Comparison of ENCODE assay signal across 12 cellular contexts in the genomic region with DNA sequence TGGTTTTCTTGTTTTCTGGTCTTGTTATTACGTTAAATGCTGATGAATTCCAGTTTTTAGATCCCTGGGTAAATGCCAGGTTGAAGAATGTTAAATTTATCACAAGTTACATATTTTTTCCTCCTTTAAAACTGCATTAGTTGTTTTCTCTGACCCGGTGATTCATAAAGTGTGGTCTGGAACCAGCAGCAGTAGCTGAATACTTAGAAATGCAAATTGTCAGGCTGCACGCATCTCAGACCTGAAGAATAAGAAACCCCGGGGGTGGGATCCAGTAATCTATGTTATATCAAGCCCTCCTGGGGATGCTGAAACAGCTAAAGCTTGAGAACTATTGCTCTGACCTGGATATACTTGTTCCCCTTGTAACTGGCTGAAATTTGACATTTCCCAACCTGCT.
DNase-seq lines count a peak whose midpoint lies in the region; ATAC-seq and TF ChIP-seq lines count a peak whose summit lies in the region.
"Had no signal": no experiment of that assay in that cellular context is flagged by ENCODE, and none has a peak within 500 bp of the region (broad histone marks: within the 10 kb centered on the region; RNA-seq: fewer than 3 reads in every experiment).

No MANE protein-coding gene starts in this region.

- H3K4me1 Mint-ChIP-seq in GM23338: peaks cover 7% of the 10 kb centered on the region

- peak; percentile 33 for DNase-seq in DMS 273 (lab: John Stamatoyannopoulos, UW; ENCODE audit: unreplicated experiment)
- DNase-seq in DMS 273 treated with DMSO at 0.1 percent for 48 hours (lab: John Stamatoyannopoulos, UW): no peak
- peak; percentile 28 for DNase-seq in GM23338 (ENCODE audit: low spot score)
- DNase-seq in fibroblast of pulmonary artery (ENCODE audit: low read depth): peak; percentile 2
- DNase-seq in DMS79 (lab: John Stamatoyannopoulos, UW): no peak
- DNase-seq in NCI-H2029 (lab: John Stamatoyannopoulos, UW): no peak
- DNase-seq in erythroblast (lab: John Stamatoyannopoulos, UW): no peak
- DNase-seq: gastrocnemius medialis, NCI-H1092 had no signal

- ATAC-seq in GM23338 (peak; percentile 58), HG03460 (IDR thresholded peaks at IDR 0.05; ENCODE audit: unreplicated experiment) (peak; percentile 84)
- ATAC-seq: gastrocnemius medialis had no signal

- no peaks in the 10 kb centered on the region for H3K27me3 ChIP-seq in GM23338 (ENCODE audit: insufficient read depth)
- H3K27me3 ChIP-seq: gastrocnemius medialis had no signal

- H2AFZ ChIP-seq in GM23338: no peak overlapping the region

- no peaks in the 10 kb centered on the region for H3K79me2 ChIP-seq in GM23338 (replicated peaks; ENCODE audit: insufficient read depth)

- no peaks in the 10 kb centered on the region for H3K9me3 Mint-ChIP-seq in GM23338

- H3K4me3 ChIP-seq in GM23338 (no peak overlapping the region), fibroblast of pulmonary artery (replicated peaks; ENCODE audit: low read depth, low read length) (no peak overlapping the region)
- H3K4me3 ChIP-seq: gastrocnemius medialis had no signal

- no peaks in the 10 kb centered on the region for H4K20me1 ChIP-seq in GM23338 (replicated peaks; ENCODE audit: insufficient read depth)

- H3K4me1 ChIP-seq in GM23338 (ENCODE audit: insufficient read depth): no peaks in the 10 kb centered on the region; the same call in 1 of the 2 replicates
- H3K4me1 ChIP-seq: gastrocnemius medialis had no signal

- TF ChIP-seq POLR2A in erythroblast (IDR thresholded peaks at IDR 0.05; ENCODE audit: low read length): no peak

- H3K9me2 ChIP-seq in GM23338 (ENCODE audit: insufficient read depth): peaks cover 3% of the 10 kb centered on the region; the same call in 1 of the 2 replicates

- no peak overlapping the region for H3K27ac Mint-ChIP-seq in GM23338
- H3K27ac Mint-ChIP-seq: activated naive CD8-positive, alpha-beta T cell had no signal

- TF ChIP-seq CTCF in GM23338 (conservative IDR thresholded peaks at IDR 0.05; ENCODE audit: low read depth in 2 of 2) (no peak), fibroblast of pulmonary artery (IDR thresholded peaks at IDR 0.05; ENCODE audit: low read length, missing control alignments) (no peak)

- no peaks in the 10 kb centered on the region for H3F3A ChIP-seq in GM23338 (replicated peaks; ENCODE audit: low read depth)

- H3K4me3 Mint-ChIP-seq in GM23338: no peak overlapping the region
- H3K4me3 Mint-ChIP-seq: activated naive CD8-positive, alpha-beta T cell had no signal

- no peak overlapping the region for H3K27ac ChIP-seq in GM23338 (ENCODE audit: low read depth)
- H3K27ac ChIP-seq: 22Rv1, gastrocnemius medialis had no signal

- no peaks in the 10 kb centered on the region for H3K36me3 Mint-ChIP-seq in GM23338 (ENCODE audit: low read depth)
- H3K36me3 Mint-ChIP-seq: activated naive CD8-positive, alpha-beta T cell had no signal

- no peaks in the 10 kb centered on the region for H3K36me3 ChIP-seq in GM23338 (ENCODE audit: insufficient read depth)
- H3K36me3 ChIP-seq: gastrocnemius medialis had no signal

- no peak overlapping the region for H3K4me2 ChIP-seq in GM23338

- H3K27me3 Mint-ChIP-seq in GM23338 (ENCODE audit: insufficient read depth, low read depth, poor library complexity): no peaks in the 10 kb centered on the region

TF ChIP-seq in GM23338, 12 proteins besides CTCF, POLR2A, EP300 and RAD21:
- TF ChIP-seq EZH2phosphoT487 (IDR thresholded peaks at IDR 0.05; ENCODE audit: unreplicated experiment) (no peak), REST (IDR thresholded peaks at IDR 0.05; ENCODE audit: unreplicated experiment) (no peak), NANOG (IDR thresholded peaks at IDR 0.05; ENCODE audit: borderline replicate concordance) (no peak), ZNF331 (CRISPR knock-in tag; IDR thresholded peaks at IDR 0.05; ENCODE audit: low read depth) (no peak), CREB1 (CRISPR knock-in tag; IDR thresholded peaks at IDR 0.05; ENCODE audit: low read depth) (no peak)

Comparison
In these comparisons a context has a peak if more than half of its experiments do, and no peak if none do; other contexts are left out.
1. DNase-seq: peak in DMS 273 (single experiment), GM23338 (single experiment) and fibroblast of pulmonary artery (single experiment); none in DMS 273 treated with DMSO at 0.1 percent for 48 hours (single experiment), DMS79 (single experiment), NCI-H2029 (single experiment) and erythroblast (0 of 2).